ENCODE assay signal across 31 cellular contexts in the genomic region with DNA sequence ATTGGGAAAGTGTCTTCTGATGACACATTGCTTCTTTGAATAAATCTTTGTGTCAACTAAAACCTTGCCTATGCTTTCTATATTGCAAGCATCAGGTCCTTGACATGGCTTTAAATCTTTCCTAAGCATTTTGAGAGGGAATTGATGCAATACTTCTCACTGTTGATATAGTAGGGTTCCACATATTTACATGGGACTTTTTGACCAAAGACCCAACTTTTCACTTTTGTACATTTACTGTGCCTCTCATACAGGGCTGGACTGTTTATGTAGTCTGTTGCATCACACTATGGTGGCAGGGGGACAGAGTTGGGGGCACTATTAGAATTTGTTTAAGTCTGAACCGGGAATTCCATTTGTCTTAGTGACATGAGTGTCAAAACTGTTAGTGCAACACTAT.
A peak's percentile ranks its signal among the peaks of the same experiment; 100 is the strongest.
DNase-seq lines count a peak whose midpoint lies in the region; ATAC-seq, FAIRE-seq and TF ChIP-seq lines count a peak whose summit lies in the region.
"Had no signal": no experiment of that assay in that cellular context is flagged by ENCODE, and none has a peak within 500 bp of the region (broad histone marks: within the 10 kb centered on the region; RNA-seq: fewer than 3 reads in every experiment).

No MANE protein-coding gene starts in this region.

- H3K79me2 ChIP-seq in HepG2 (ENCODE audit: insufficient read depth, low read length), result no peaks in the 10 kb centered on the region

- no TSS peak for BruUV-seq in HepG2 (replicated peaks; lab: Mats Ljungman, UMichigan)

- FAIRE-seq in HepG2 (lab: Jason Lieb, UNC), result no peak
- FAIRE-seq: A204.1, A549, D721Med had no signal

- intact Hi-C loops in HepG2 (cut with micrococcal nuclease; ENCODE audit: unreplicated experiment), result no loop called here
- intact Hi-C loops in right lobe of liver (cut with DNase I), result no loop called here

- H3K4me1 ChIP-seq in HepG2 (ENCODE audit: insufficient read depth, low read length) (peaks cover 11% of the 10 kb centered on the region), right lobe of liver (no peaks in the 10 kb centered on the region), mesenchymal stem cell (ENCODE audit: control insufficient read depth, insufficient read depth, low read depth, low read length) (no peaks in the 10 kb centered on the region)
- H3K4me1 ChIP-seq: A549; BE2C; BLaER1; BLaER1 treated with 17β-estradiol and CSF1 and Interleukin-3, amounts not matched to agents 10 nM and 100 nM; Caco-2 had no signal

- H2AFZ ChIP-seq in HepG2 (ENCODE audit: low read length) (no peak overlapping the region), mesenchymal stem cell (ENCODE audit: low read depth, low read length) (no peak overlapping the region)

- no peak for TF ChIP-seq POLR2A in HepG2 (IDR thresholded peaks at IDR 0.05; ENCODE audit: insufficient read depth in 1 of 2, low read depth in 2 of 2, low read length in 2 of 2)
- no peak for TF ChIP-seq POLR2A in right lobe of liver (IDR thresholded peaks at IDR 0.05)

- TF ChIP-seq EP300 in HepG2 (IDR thresholded peaks at IDR 0.05; ENCODE audit: low read depth in 2 of 2, low read length in 2 of 2) (peak in 1 of 2 experiments; percentile 41; a peak in 1 of 4 replicates), HepG2 (CRISPR knock-in tag; IDR thresholded peaks at IDR 0.05; ENCODE audit: borderline replicate concordance) (no peak)

- no peak overlapping the region for H3K27ac ChIP-seq in HepG2 (ENCODE audit: extremely low read length, insufficient read depth, low read length)
- H3K27ac ChIP-seq in right lobe of liver, result no peak overlapping the region
- no peak overlapping the region for H3K27ac ChIP-seq in mesenchymal stem cell (ENCODE audit: low read length, poor library complexity, severe bottlenecking)
- H3K27ac ChIP-seq: 22Rv1; A549; BLaER1; BLaER1 treated with 17β-estradiol and CSF1 and Interleukin-3, amounts not matched to agents 10 nM and 100 nM; C4-2B had no signal

- H2AK5ac ChIP-seq in mesenchymal stem cell (ENCODE audit: low read length, severe bottlenecking), result no peak overlapping the region

- no peak overlapping the region for H3K4me2 ChIP-seq in HepG2 (ENCODE audit: low read depth, low read length)
- H3K4me2 ChIP-seq in mesenchymal stem cell (ENCODE audit: low read length, poor library complexity, severe bottlenecking), result no peak overlapping the region
- H3K4me2 ChIP-seq: A549; BLaER1; BLaER1 treated with 17β-estradiol and CSF1 and Interleukin-3, amounts not matched to agents 10 nM and 100 nM had no signal

- H3K36me3 ChIP-seq in HepG2 (replicated peaks in 1 of 2; ENCODE audit: control insufficient read depth in 1 of 2, insufficient read depth in 2 of 2, low read length in 2 of 2) (no peaks in the 10 kb centered on the region), right lobe of liver (no peaks in the 10 kb centered on the region), mesenchymal stem cell (ENCODE audit: control insufficient read depth in 1 of 2, insufficient read depth in 2 of 2, low read depth in 1 of 2, low read length in 2 of 2) (no peaks in the 10 kb centered on the region)
- H3K36me3 ChIP-seq: BE2C; BLaER1; BLaER1 treated with 17β-estradiol and CSF1 and Interleukin-3, amounts not matched to agents 10 nM and 100 nM had no signal

- WGBS in HepG2 (ENCODE audit: low lambda C conversion rate), result 6% methylated on average over 1 of the region's 1 CpG
- 60% methylated on average over 1 of the region's 1 CpG for WGBS in right lobe of liver (ENCODE audit: insufficient coverage, low coverage, low lambda C conversion rate, missing lambda C conversion rate)
- WGBS in mesenchymal stem cell, result 18% methylated on average over 1 of the region's 1 CpG

- ATAC-seq in HepG2 (no peak), right lobe of liver (no peak), GM21360 (IDR thresholded peaks at IDR 0.05; ENCODE audit: unreplicated experiment) (no peak)
- ATAC-seq: A549; CD8-positive, alpha-beta T cell had no signal

- in situ Hi-C loops in HepG2 (cut with HindIII; ENCODE audit: extremely low pct_ligation_motif_present, low pct_unique_long_range_greater_than_20kb), result no loop called here

- TF ChIP-seq CTCF in HepG2 (CRISPR knock-in tag; IDR thresholded peaks at IDR 0.05) (no peak), right lobe of liver (IDR thresholded peaks at IDR 0.05) (no peak)

- no peak overlapping the region for H3K23ac ChIP-seq in mesenchymal stem cell (ENCODE audit: low read length in 2 of 2)

- H3K9ac ChIP-seq in HepG2 (ENCODE audit: insufficient read depth, low read depth, low read length) (no peak overlapping the region), mesenchymal stem cell (ENCODE audit: low read length) (no peak overlapping the region)
- H3K9ac ChIP-seq: BLaER1; BLaER1 treated with 17β-estradiol and CSF1 and Interleukin-3, amounts not matched to agents 10 nM and 100 nM had no signal

- no peaks in the 10 kb centered on the region for H3K27me3 ChIP-seq in HepG2 (ENCODE audit: control insufficient read depth in 1 of 2, insufficient read depth in 2 of 2, low read length in 2 of 2)
- no peaks in the 10 kb centered on the region for H3K27me3 ChIP-seq in right lobe of liver
- H3K27me3 ChIP-seq in mesenchymal stem cell (ENCODE audit: control insufficient read depth in 1 of 2, insufficient read depth in 1 of 2, low read length in 2 of 2), result no peaks in the 10 kb centered on the region
- H3K27me3 ChIP-seq: BE2C; BLaER1; BLaER1 treated with 17β-estradiol and CSF1 and Interleukin-3, amounts not matched to agents 10 nM and 100 nM had no signal

- no peak overlapping the region for H4K91ac ChIP-seq in mesenchymal stem cell (ENCODE audit: low read length)

- no peak overlapping the region for H3K14ac ChIP-seq in mesenchymal stem cell (ENCODE audit: low read length in 2 of 2)

- no peak overlapping the region for H2BK120ac ChIP-seq in mesenchymal stem cell (ENCODE audit: low read depth, low read length)

- peak; percentile 18 for DNase-seq in HepG2 (ENCODE audit: low spot score)
- DNase-seq in right lobe of liver, result no peak
- DNase-seq in mesenchymal stem cell, result peak; percentile 49
- DNase-seq: 8988T; ACHN; AML-193; BE2C; C1 segment of cervical spinal cord; Caco-2; Calu3; CD4-positive, alpha-beta memory T cell; CD4-positive, alpha-beta T cell; CD4-positive, CD25-positive, alpha-beta regulatory T cell; CD8-positive, alpha-beta memory T cell; CD8-positive, alpha-beta T cell; COR-L47; DMS 273 treated with DMSO at 0.1 percent for 48 hours; DMS153; DMS53; DMS79; DMS79 treated with DMSO at 0.1 percent for 48 hours; DND-41; EL had no signal

- H3K79me1 ChIP-seq in mesenchymal stem cell (replicated peaks; ENCODE audit: low read length, poor library complexity, severe bottlenecking), result no peaks in the 10 kb centered on the region

- H2BK15ac ChIP-seq in mesenchymal stem cell (ENCODE audit: low read depth, poor library complexity, severe bottlenecking), result no peak overlapping the region

- no peak overlapping the region for H3K18ac ChIP-seq in mesenchymal stem cell (ENCODE audit: low read depth in 1 of 2, low read length in 2 of 2)

- TF ChIP-seq RAD21 in HepG2 (CRISPR knock-in tag; IDR thresholded peaks at IDR 0.05), result no peak

- no peak overlapping the region for H4K8ac ChIP-seq in mesenchymal stem cell (ENCODE audit: low read length)

- H3K4me3 ChIP-seq in HepG2 (replicated peaks in 1 of 3; ENCODE audit: insufficient read depth in 1 of 3, low read depth in 2 of 3, low read length in 3 of 3) (no peak overlapping the region), right lobe of liver (no peak overlapping the region), mesenchymal stem cell (ENCODE audit: insufficient read depth in 1 of 2, low read depth in 1 of 2, low read length in 2 of 2) (no peak overlapping the region)
- H3K4me3 ChIP-seq: A549; BLaER1; BLaER1 treated with 17β-estradiol and CSF1 and Interleukin-3, amounts not matched to agents 10 nM and 100 nM had no signal

- no peak overlapping the region for H3K4ac ChIP-seq in mesenchymal stem cell (ENCODE audit: low read depth in 1 of 2, low read length in 2 of 2)

- H3K9me3 ChIP-seq in HepG2 (ENCODE audit: low read length) (peaks cover 9% of the 10 kb centered on the region), right lobe of liver (no peaks in the 10 kb centered on the region), mesenchymal stem cell (ENCODE audit: control insufficient read depth, low read length) (peaks cover 13% of the 10 kb centered on the region)
- H3K9me3 ChIP-seq: Caco-2 had no signal

- no peak overlapping the region for H2BK5ac ChIP-seq in mesenchymal stem cell (ENCODE audit: low read depth, low read length, poor library complexity, severe bottlenecking)

- H2BK12ac ChIP-seq in mesenchymal stem cell (ENCODE audit: low read length in 2 of 2), result no peak overlapping the region

- POLR2A ChIA-PET in HepG2 (lab: Yijun Ruan, JAX), result no interaction called here

- CTCF ChIA-PET in HepG2 (lab: Yijun Ruan, JAX; ENCODE audit: low intra/inter-chr PET ratio, low total read pairs), result no interaction called here

- no peaks in the 10 kb centered on the region for H4K20me1 ChIP-seq in HepG2 (ENCODE audit: insufficient read depth, low read length)
- H4K20me1 ChIP-seq: BLaER1; BLaER1 treated with 17β-estradiol and CSF1 and Interleukin-3, amounts not matched to agents 10 nM and 100 nM had no signal

TF ChIP-seq in HepG2, 621 proteins besides CTCF, POLR2A, EP300 and RAD21 (continues in another document):
- no peak for TF ChIP-seq CBFB (CRISPR knock-in tag; IDR thresholded peaks at IDR 0.05)
- no peak for TF ChIP-seq SOX6 (IDR thresholded peaks at IDR 0.05)
- TF ChIP-seq SOX6 (CRISPR knock-in tag; IDR thresholded peaks at IDR 0.05), result peak; percentile 15; the same call in 1 of the 2 replicates
- TF ChIP-seq GATA4 (IDR thresholded peaks at IDR 0.05; ENCODE audit: borderline replicate concordance, low read depth), result no peak

Comparison
In these comparisons a context has a peak if more than half of its experiments do, and no peak if none do; other contexts are left out.
1. DNase-seq: peak in HepG2 (single experiment) and mesenchymal stem cell (single experiment); none in right lobe of liver (0 of 3).